ENCODE assay signal across 29 cellular contexts in genomic region chr13:34430294-34430693, GRCh38.
DNase-seq lines count a peak whose midpoint lies in the region; ATAC-seq, FAIRE-seq and TF ChIP-seq lines count a peak whose summit lies in the region.
"Had no signal": no experiment of that assay in that cellular context is flagged by ENCODE, and none has a peak within 500 bp of the region (broad histone marks: within the 10 kb centered on the region; RNA-seq: fewer than 3 reads in every experiment).

No MANE protein-coding gene starts in this region.

- peak; percentile 53 for DNase-seq in EH (ENCODE audit: low read depth)
- peak; percentile 46 for DNase-seq in M059J (ENCODE audit: low read depth)
- DNase-seq in fibroblast of mammary gland (ENCODE audit: low read depth): peak; percentile 21
- DNase-seq in non-pigmented ciliary epithelial cell (ENCODE audit: low read depth): peak; percentile 51
- DNase-seq in NCI-H345 (lab: John Stamatoyannopoulos, UW): no peak
- no peak for DNase-seq in stimulated activated CD4-positive, alpha-beta T cell treated with anti-CD3 and anti-CD28 coated beads, Interleukin-4, amount 100 ng/mL, for 24 hours
- no peak for DNase-seq in kidney
- DNase-seq: activated B cell treated with CpG ODN at 0.5 μM for 24 hours; activated CD8-positive, alpha-beta memory T cell treated with anti-CD3 and anti-CD28 coated beads, Interleukin-2, amount 10 ng/mL, durations not matched to agents 7 days and 5 days; activated gamma-delta T cell; activated naive CD8-positive, alpha-beta T cell treated with anti-CD3 and anti-CD28 coated beads for 36 hours; activated T-cell treated with anti-CD3 and anti-CD28 coated beads, Interleukin-2, amount 50 U/mL, for 4 hours; aorta; Caco-2; DMS53; esophagus squamous epithelium; HCEC 1CT; left ventricle myocardium superior; naive thymus-derived CD4-positive, alpha-beta T cell; NCI-H2171 treated with DMSO at 0.1 percent for 48 hours; NCI-H524; OCI-M1; right lobe of liver; stimulated activated CD4-positive, alpha-beta T cell treated with anti-CD3 and anti-CD28 coated beads, Interleukin-4, amount 100 ng/mL, for 4 hours; transverse colon had no signal

- ATAC-seq in HG03045 (IDR thresholded peaks at IDR 0.05; ENCODE audit: unreplicated experiment): no peak
- ATAC-seq: activated CD8-positive, alpha-beta memory T cell treated with anti-CD3 and anti-CD28 coated beads, Interleukin-2, amount 10 ng/mL, durations not matched to agents 7 days and 5 days; activated T-cell treated with anti-CD3 and anti-CD28 coated beads, Interleukin-2, amount 50 U/mL, for 4 hours; left ventricle myocardium superior; naive thymus-derived CD4-positive, alpha-beta T cell; right lobe of liver had no signal

- no peak overlapping the region for H3K27ac ChIP-seq in kidney (ENCODE audit: low read depth in 2 of 2, low read length in 2 of 2)
- H3K27ac ChIP-seq: C4-2B, esophagus squamous epithelium, neutrophil, right lobe of liver, transverse colon had no signal

- no peaks in the 10 kb centered on the region for H3K9me3 ChIP-seq in kidney (ENCODE audit: control insufficient read depth in 1 of 2, low read length in 2 of 2)
- H3K9me3 ChIP-seq: Caco-2, esophagus squamous epithelium, neutrophil, right lobe of liver, transverse colon had no signal

- no peak overlapping the region for H3K9ac ChIP-seq in kidney (ENCODE audit: low read length in 2 of 2)

- H3K4me3 ChIP-seq in fibroblast of mammary gland (ENCODE audit: control insufficient read depth, low read depth, low read length) (no peak overlapping the region), kidney (ENCODE audit: low read length in 2 of 2) (no peak overlapping the region)
- H3K4me3 ChIP-seq: esophagus squamous epithelium, right lobe of liver, transverse colon had no signal

- TF ChIP-seq CTCF in fibroblast of mammary gland (conservative IDR thresholded peaks at IDR 0.05; ENCODE audit: control insufficient read depth, insufficient read depth, low read depth, low read length): no peak
- TF ChIP-seq CTCF in kidney (IDR thresholded peaks at IDR 0.05; ENCODE audit: borderline replicate concordance, extremely low read depth, insufficient read depth): no peak

- no peaks in the 10 kb centered on the region for H3K36me3 ChIP-seq in kidney (ENCODE audit: control insufficient read depth in 1 of 2, insufficient read depth in 2 of 2, low read length in 2 of 2)
- H3K36me3 ChIP-seq: esophagus squamous epithelium, neutrophil, right lobe of liver, transverse colon had no signal

- intact Hi-C loops in kidney (cut with DNase I): no loop called here

- FAIRE-seq in kidney (lab: Jason Lieb, UNC): no peak
- FAIRE-seq: G401.6 had no signal

- no peaks in the 10 kb centered on the region for H3K4me1 ChIP-seq in kidney (ENCODE audit: control insufficient read depth in 1 of 2, insufficient read depth in 1 of 2, low read depth in 1 of 2, low read length in 2 of 2)
- H3K4me1 ChIP-seq: Caco-2, right lobe of liver, transverse colon had no signal

Comparison
In these comparisons a context has a peak if more than half of its experiments do, and no peak if none do; other contexts are left out.
1. DNase-seq: peak in EH (single experiment), M059J (single experiment), fibroblast of mammary gland (single experiment) and non-pigmented ciliary epithelial cell (single experiment); none in NCI-H345 (single experiment), stimulated activated CD4-positive, alpha-beta T cell treated with anti-CD3 and anti-CD28 coated beads, Interleukin-4, amount 100 ng/mL, for 24 hours (single experiment) and kidney (single experiment).